13 cellular contexts compared by ENCODE assay signal in the genomic region with DNA sequence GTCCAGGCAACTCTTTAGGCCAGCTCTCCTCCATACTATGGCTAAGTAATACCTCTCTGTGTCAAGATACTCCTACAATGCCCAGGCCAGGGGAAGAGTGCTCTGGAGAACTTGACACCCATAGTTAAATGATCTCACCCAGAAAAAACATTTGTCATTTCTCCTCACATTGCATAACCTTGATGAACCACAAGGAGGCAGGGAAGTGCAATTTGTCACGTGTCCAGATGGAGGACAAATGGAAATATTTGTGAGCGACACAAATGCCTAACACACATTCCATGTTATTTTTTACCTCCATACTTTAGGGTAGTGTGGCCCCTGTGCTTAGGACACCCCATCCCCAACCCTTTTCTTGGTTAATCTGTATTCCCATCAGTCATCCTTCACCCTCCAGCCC.
DNase-seq lines count a peak whose midpoint lies in the region; TF ChIP-seq lines count a peak whose summit lies in the region.
"Had no signal": no experiment of that assay in that cellular context is flagged by ENCODE, and none has a peak within 500 bp of the region (broad histone marks: within the 10 kb centered on the region; RNA-seq: fewer than 3 reads in every experiment).

No MANE protein-coding gene starts in this region.

- no peak overlapping the region for H3K27ac ChIP-seq in MM.1S (ENCODE audit: low read length)
- H3K27ac ChIP-seq in adrenal gland: no peak overlapping the region
- H3K27ac ChIP-seq: gastroesophageal sphincter had no signal

- H3K4me3 ChIP-seq in MM.1S (ENCODE audit: low read length) (no peak overlapping the region), adrenal gland (no peak overlapping the region)
- H3K4me3 ChIP-seq: gastroesophageal sphincter had no signal

- H3K4me2 ChIP-seq in MM.1S (ENCODE audit: low read depth, low read length): no peak overlapping the region

- intact Hi-C loops in adrenal gland (cut with DNase I): no loop called here

- no peaks in the 10 kb centered on the region for H3K27me3 ChIP-seq in MM.1S (replicated peaks; ENCODE audit: insufficient read depth, low read length)
- no peaks in the 10 kb centered on the region for H3K27me3 ChIP-seq in adrenal gland
- H3K27me3 ChIP-seq: gastroesophageal sphincter had no signal

- 50 to 62% (median 55%) methylated on average over 2 of the region's 2 CpGs for WGBS in adrenal gland, 4 donors

- H3K4me1 ChIP-seq in MM.1S (ENCODE audit: low read length) (peaks cover 12% of the 10 kb centered on the region; the same call in 1 of the 2 replicates), adrenal gland (replicated peaks in 1 of 2) (no peaks in the 10 kb centered on the region)
- H3K4me1 ChIP-seq: gastroesophageal sphincter had no signal

- no peaks in the 10 kb centered on the region for H3K36me3 Mint-ChIP-seq in chondrocyte (ENCODE audit: low read depth)
- H3K36me3 Mint-ChIP-seq in nephron progenitor cell (ENCODE audit: low read depth): no peaks in the 10 kb centered on the region
- H3K36me3 Mint-ChIP-seq: activated naive CD4-positive, alpha-beta T cell treated with anti-CD3 and anti-CD28 coated beads, Interleukin-2, amount 50 U/mL, for 24 hours; natural killer cell treated with Interleukin-12 subunit alpha and Interleukin-12 subunit beta and Interleukin-15 and Interleukin-18, amount 100 ng/mL, for 72 hours had no signal

- TF ChIP-seq POLR2A in adrenal gland (IDR thresholded peaks at IDR 0.05): no peak

- H3F3A ChIP-seq in MM.1S (ENCODE audit: insufficient read depth, low read length): 0 out of 2 replicates have a peak, but pooled peaks cover 4% of the 10 kb centered on the region

- no peaks in the 10 kb centered on the region for H3K79me2 ChIP-seq in MM.1S (ENCODE audit: low read length)

- H3K9me3 ChIP-seq in MM.1S (replicated peaks; ENCODE audit: insufficient read depth, low read length): no peaks in the 10 kb centered on the region
- H3K9me3 ChIP-seq in adrenal gland (replicated peaks in 1 of 3): no peaks in the 10 kb centered on the region
- H3K9me3 ChIP-seq: gastroesophageal sphincter had no signal

- H3K27me3 Mint-ChIP-seq in chondrocyte (ENCODE audit: low read depth) (peaks cover 2% of the 10 kb centered on the region), nephron progenitor cell (ENCODE audit: low read depth, poor library complexity) (no peaks in the 10 kb centered on the region)

- H3K4me1 Mint-ChIP-seq in chondrocyte (ENCODE audit: low read depth): no peaks in the 10 kb centered on the region
- no peaks in the 10 kb centered on the region for H3K4me1 Mint-ChIP-seq in nephron progenitor cell
- H3K4me1 Mint-ChIP-seq: activated B cell treated with CpG ODN at 0.5 μM for 24 hours; activated naive CD4-positive, alpha-beta T cell treated with anti-CD3 and anti-CD28 coated beads, Interleukin-2, amount 50 U/mL, for 24 hours had no signal

- H3K36me3 ChIP-seq in MM.1S (replicated peaks; ENCODE audit: insufficient read depth, low read length) (no peaks in the 10 kb centered on the region), adrenal gland (replicated peaks in 1 of 2) (no peaks in the 10 kb centered on the region)
- H3K36me3 ChIP-seq: gastroesophageal sphincter had no signal

- H3K9me2 ChIP-seq in MM.1S (replicated peaks; ENCODE audit: insufficient read depth, low read length): no peaks in the 10 kb centered on the region

- H4K20me1 ChIP-seq in MM.1S (ENCODE audit: insufficient read depth, low read length): no peaks in the 10 kb centered on the region

- H3K4me3 Mint-ChIP-seq in chondrocyte (ENCODE audit: unreplicated experiment) (no peak overlapping the region), nephron progenitor cell (no peak overlapping the region)
- H3K4me3 Mint-ChIP-seq: activated B cell treated with CpG ODN at 0.5 μM for 24 hours; activated naive CD4-positive, alpha-beta T cell treated with anti-CD3 and anti-CD28 coated beads, Interleukin-2, amount 50 U/mL, for 24 hours; natural killer cell treated with Interleukin-12 subunit alpha and Interleukin-12 subunit beta and Interleukin-15 and Interleukin-18, amount 100 ng/mL, for 72 hours had no signal

- TF ChIP-seq CTCF in GM12873 (IDR thresholded peaks at IDR 0.05; ENCODE audit: insufficient read depth, low read depth, low read length, missing control alignments) (peak; percentile 41), MM.1S (IDR thresholded peaks at IDR 0.05; ENCODE audit: low read length) (peak; percentile 50), chondrocyte (IDR thresholded peaks at IDR 0.05) (peak; percentile 39), nephron progenitor cell (IDR thresholded peaks at IDR 0.05) (peak; percentile 14), adrenal gland (IDR thresholded peaks at IDR 0.05) (peak in 1 of 6 experiments; percentile 3)

- H2AFZ ChIP-seq in MM.1S (ENCODE audit: low read length): no peak overlapping the region

- no peak overlapping the region for H3K27ac Mint-ChIP-seq in chondrocyte (ENCODE audit: unreplicated experiment)
- H3K27ac Mint-ChIP-seq in nephron progenitor cell: no peak overlapping the region
- H3K27ac Mint-ChIP-seq: activated B cell treated with CpG ODN at 0.5 μM for 24 hours; activated naive CD4-positive, alpha-beta T cell treated with anti-CD3 and anti-CD28 coated beads, Interleukin-2, amount 50 U/mL, for 24 hours; natural killer cell treated with Interleukin-12 subunit alpha and Interleukin-12 subunit beta and Interleukin-15 and Interleukin-18, amount 100 ng/mL, for 72 hours had no signal

- no peaks in the 10 kb centered on the region for H3K9me3 Mint-ChIP-seq in chondrocyte (ENCODE audit: low read depth)
- H3K9me3 Mint-ChIP-seq in nephron progenitor cell: no peaks in the 10 kb centered on the region
- H3K9me3 Mint-ChIP-seq: activated B cell treated with CpG ODN at 0.5 μM for 24 hours; activated naive CD4-positive, alpha-beta T cell treated with anti-CD3 and anti-CD28 coated beads, Interleukin-2, amount 50 U/mL, for 24 hours; natural killer cell treated with Interleukin-12 subunit alpha and Interleukin-12 subunit beta and Interleukin-15 and Interleukin-18, amount 100 ng/mL, for 72 hours had no signal

- no peak overlapping the region for H3K9ac ChIP-seq in MM.1S (ENCODE audit: low read length)

- DNase-seq in MM.1S (no peak), chondrocyte (ENCODE audit: low spot score) (no peak), nephron progenitor cell (no peak), 8988T (no peak), T-helper 9 cell (no peak), adrenal gland (no peak), ureter (ENCODE audit: low spot score) (no peak)
- DNase-seq: activated B cell treated with CpG ODN at 0.5 μM for 24 hours, NCI-H510A treated with DMSO at 0.1 percent for 48 hours had no signal
